26 cellular contexts compared by ENCODE assay signal in the genomic region with DNA sequence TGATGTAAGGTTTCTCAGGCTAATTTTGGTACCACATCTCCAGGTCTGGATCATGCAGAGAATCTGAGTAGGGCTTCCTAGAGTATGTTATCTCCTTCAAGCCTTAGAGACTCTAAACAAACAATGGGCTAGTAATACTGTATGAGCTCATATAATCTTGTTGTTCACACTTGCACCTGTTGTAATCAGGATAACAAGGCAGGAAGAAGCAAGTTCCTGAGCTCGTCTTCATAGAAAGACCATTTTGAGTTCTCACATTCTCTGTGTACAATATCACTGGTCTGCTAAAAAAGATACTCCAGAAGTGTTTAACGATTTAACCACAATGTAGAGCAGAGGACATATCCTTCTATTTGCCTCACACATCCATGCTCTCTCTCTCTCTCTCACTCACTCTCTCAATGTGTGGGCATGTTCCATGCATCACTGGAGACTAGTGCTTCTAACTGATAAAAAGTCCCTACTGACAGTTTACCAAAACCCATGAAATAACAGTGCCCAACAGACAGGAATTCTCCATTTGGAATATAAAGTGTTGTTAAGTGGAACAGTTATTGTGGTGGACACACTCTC.
DNase-seq lines count a peak whose midpoint lies in the region; ATAC-seq, FAIRE-seq and TF ChIP-seq lines count a peak whose summit lies in the region.
"Had no signal": no experiment of that assay in that cellular context is flagged by ENCODE, and none has a peak within 500 bp of the region (broad histone marks: within the 10 kb centered on the region; RNA-seq: fewer than 3 reads in every experiment).

No MANE protein-coding gene starts in this region.

- CTCF ChIA-PET in HepG2 (lab: Yijun Ruan, JAX; ENCODE audit: low intra/inter-chr PET ratio, low total read pairs) (no interaction called here), OCI-LY7 (lab: Charles Lee; ENCODE audit: unreplicated experiment) (no interaction called here), endothelial cell of umbilical vein (lab: Charles Lee) (interaction anchor here (1.4 kb wide), 1 partner anchor 28 kb away, joined by 3 read pairs; no protein-coding TSS in a partner anchor)

- H3K9me2 ChIP-seq in OCI-LY7 (ENCODE audit: insufficient read depth, low read length) = no peaks in the 10 kb centered on the region

- TF ChIP-seq POLR2A in HepG2 (IDR thresholded peaks at IDR 0.05; ENCODE audit: insufficient read depth in 1 of 2, low read depth in 2 of 2, low read length in 2 of 2) (no peak), right lobe of liver (IDR thresholded peaks at IDR 0.05) (no peak), endothelial cell of umbilical vein (IDR thresholded peaks at IDR 0.05; ENCODE audit: low read depth, low read length) (no peak)

- no peaks in the 10 kb centered on the region for H3K9me1 ChIP-seq in endothelial cell of umbilical vein (replicated peaks; ENCODE audit: control insufficient read depth, extremely low read depth, insufficient read depth, low read length)

- H3K9me3 ChIP-seq in HepG2 (ENCODE audit: low read length) (no peaks in the 10 kb centered on the region), right lobe of liver (no peaks in the 10 kb centered on the region), OCI-LY7 (ENCODE audit: low read length) (no peaks in the 10 kb centered on the region), endothelial cell of umbilical vein (replicated peaks; ENCODE audit: control insufficient read depth, insufficient read depth, low read length) (no peaks in the 10 kb centered on the region), right cardiac atrium (ENCODE audit: control insufficient read depth, low read length) (no peaks in the 10 kb centered on the region)
- H3K9me3 ChIP-seq: MG63, neutrophil, testis, uterus had no signal

- dilution Hi-C loops in endothelial cell of umbilical vein (cut with MboI; ENCODE audit: extremely low pct_ligation_motif_present, low sequenced_read_pairs) = no loop called here

- H3K79me2 ChIP-seq in HepG2 (ENCODE audit: insufficient read depth, low read length) (no peaks in the 10 kb centered on the region), OCI-LY7 (ENCODE audit: insufficient read depth, low read depth, low read length) (no peaks in the 10 kb centered on the region), endothelial cell of umbilical vein (ENCODE audit: control insufficient read depth, insufficient read depth, low read length) (no peaks in the 10 kb centered on the region)
- H3K79me2 ChIP-seq: hepatocyte had no signal

- 91% methylated on average over 2 of the region's 2 CpGs for WGBS in HepG2 (ENCODE audit: low lambda C conversion rate)
- 73% methylated on average over 2 of the region's 2 CpGs for WGBS in right lobe of liver (ENCODE audit: insufficient coverage, low coverage, low lambda C conversion rate, missing lambda C conversion rate)
- WGBS in right cardiac atrium = 52% methylated on average over 2 of the region's 2 CpGs

- TF ChIP-seq RAD21 in HepG2 (CRISPR knock-in tag; IDR thresholded peaks at IDR 0.05) = no peak

- H3K27me3 ChIP-seq in HepG2 (ENCODE audit: control insufficient read depth in 1 of 2, insufficient read depth in 2 of 2, low read length in 2 of 2) (no peaks in the 10 kb centered on the region), right lobe of liver (no peaks in the 10 kb centered on the region), endothelial cell of umbilical vein (ENCODE audit: control insufficient read depth in 2 of 2, insufficient read depth in 2 of 2, low read length in 2 of 2) (no peaks in the 10 kb centered on the region), right cardiac atrium (ENCODE audit: control insufficient read depth, insufficient read depth) (no peaks in the 10 kb centered on the region)
- H3K27me3 ChIP-seq: hepatocyte, MG63, neutrophil, testis, uterus had no signal

- H3K4me1 ChIP-seq in HepG2 (ENCODE audit: insufficient read depth, low read length) = no peaks in the 10 kb centered on the region
- H3K4me1 ChIP-seq in right lobe of liver = no peaks in the 10 kb centered on the region
- peaks cover 23% of the 10 kb centered on the region for H3K4me1 ChIP-seq in OCI-LY7 (ENCODE audit: insufficient read depth, low read length, poor library complexity, severe bottlenecking)
- H3K4me1 ChIP-seq in endothelial cell of umbilical vein (ENCODE audit: control insufficient read depth, extremely low read depth, insufficient read depth, low read length) = no peaks in the 10 kb centered on the region
- peaks cover 4% of the 10 kb centered on the region for H3K4me1 ChIP-seq in right cardiac atrium (ENCODE audit: control insufficient read depth, insufficient read depth, low read length)
- H3K4me1 ChIP-seq: testis, uterus had no signal

- H3K4me2 ChIP-seq in HepG2 (ENCODE audit: low read depth, low read length) (no peak overlapping the region), OCI-LY7 (ENCODE audit: low read length) (no peak overlapping the region), endothelial cell of umbilical vein (ENCODE audit: insufficient read depth, low read length) (no peak overlapping the region)
- H3K4me2 ChIP-seq: hepatocyte had no signal

- H2AFZ ChIP-seq in HepG2 (ENCODE audit: low read length) (no peak overlapping the region), OCI-LY7 (ENCODE audit: low read length) (no peak overlapping the region), endothelial cell of umbilical vein (ENCODE audit: low read depth, low read length) (no peak overlapping the region)
- H2AFZ ChIP-seq: hepatocyte had no signal

- no TSS peak for BruUV-seq in HepG2 (replicated peaks; lab: Mats Ljungman, UMichigan)
- no TSS peak for BruUV-seq in OCI-LY7 (replicated peaks; lab: Mats Ljungman, UMichigan)
- BruUV-seq in endothelial cell of umbilical vein (replicated peaks; lab: Mats Ljungman, UMichigan) = no TSS peak

- in situ Hi-C loops in HepG2 (cut with HindIII; ENCODE audit: extremely low pct_ligation_motif_present, low pct_unique_long_range_greater_than_20kb) = no loop called here

- H3K36me3 ChIP-seq in HepG2 (replicated peaks in 1 of 2; ENCODE audit: control insufficient read depth in 1 of 2, insufficient read depth in 2 of 2, low read length in 2 of 2) (no peaks in the 10 kb centered on the region), right lobe of liver (no peaks in the 10 kb centered on the region), OCI-LY7 (ENCODE audit: insufficient read depth, low read length) (no peaks in the 10 kb centered on the region), endothelial cell of umbilical vein (ENCODE audit: control insufficient read depth in 2 of 2, extremely low read depth in 1 of 2, insufficient read depth in 2 of 2, low read length in 2 of 2) (no peaks in the 10 kb centered on the region)
- H3K36me3 ChIP-seq: MG63, neutrophil, uterus had no signal

- H3K27ac ChIP-seq in HepG2 (ENCODE audit: extremely low read length, insufficient read depth, low read length) = no peak overlapping the region
- no peak overlapping the region for H3K27ac ChIP-seq in right lobe of liver
- H3K27ac ChIP-seq in OCI-LY7 (ENCODE audit: low read depth, low read length, poor library complexity, severe bottlenecking) = no peak overlapping the region
- H3K27ac ChIP-seq in endothelial cell of umbilical vein (ENCODE audit: insufficient read depth, low read depth, low read length) = no peak overlapping the region
- H3K27ac ChIP-seq in right cardiac atrium (ENCODE audit: low read length) = no peak overlapping the region
- H3K27ac ChIP-seq: hepatocyte, neutrophil, testis, uterus had no signal

- DNase-seq in HepG2 (ENCODE audit: low spot score) (no peak), right lobe of liver (no peak), OCI-LY7 (ENCODE audit: low spot score) (peak; percentile 15), endothelial cell of umbilical vein (ENCODE audit: low read depth, low spot score) (no peak), AML-193 (lab: John Stamatoyannopoulos, UW) (no peak), NCI-H2196 (lab: John Stamatoyannopoulos, UW; ENCODE audit: unreplicated experiment) (no peak), right cardiac atrium (no peak)
- DNase-seq: 8988T; activated CD8-positive, alpha-beta T cell treated with anti-CD3 and anti-CD28 coated beads, Interleukin-2, amount 10 ng/mL, durations not matched to agents 7 days and 5 days; anterior cingulate cortex; CD4-positive, alpha-beta memory T cell; endodermal cell; left colon; MG63; NCI-H1417 treated with DMSO at 0.1 percent for 48 hours; NCI-H2081; stimulated activated CD4-positive, alpha-beta T cell treated with anti-CD3 and anti-CD28 coated beads, Interleukin-15, amount 100 ng/mL, for 24 hours; stimulated activated naive CD4-positive, alpha-beta T cell; T-helper 2 cell; testis; uterus had no signal

- TF ChIP-seq CTCF in HepG2 (CRISPR knock-in tag; IDR thresholded peaks at IDR 0.05) = no peak
- no peak for TF ChIP-seq CTCF in right lobe of liver (IDR thresholded peaks at IDR 0.05)
- TF ChIP-seq CTCF in OCI-LY7 (conservative IDR thresholded peaks at IDR 0.05; ENCODE audit: low read length) = no peak
- TF ChIP-seq CTCF in endothelial cell of umbilical vein (IDR thresholded peaks at IDR 0.05; ENCODE audit: extremely low read depth in 1 of 2, insufficient read depth in 1 of 2, low read depth in 1 of 2, low read length in 2 of 2) = no peak

- ATAC-seq in HepG2 (no peak), right lobe of liver (no peak), GM19455 (IDR thresholded peaks at IDR 0.05; ENCODE audit: unreplicated experiment) (no peak), right cardiac atrium (no peak)
- ATAC-seq: activated CD8-positive, alpha-beta T cell treated with anti-CD3 and anti-CD28 coated beads, Interleukin-2, amount 10 ng/mL, durations not matched to agents 7 days and 5 days; left colon; SK-N-SH treated with all-trans-retinoic acid at 6 μM for 48 hours had no signal

- TF ChIP-seq EP300 in HepG2 (IDR thresholded peaks at IDR 0.05; ENCODE audit: low read depth in 2 of 2, low read length in 2 of 2) (no peak), HepG2 (CRISPR knock-in tag; IDR thresholded peaks at IDR 0.05; ENCODE audit: borderline replicate concordance) (no peak)

- H3K9ac ChIP-seq in HepG2 (ENCODE audit: insufficient read depth, low read depth, low read length) (no peak overlapping the region), endothelial cell of umbilical vein (replicated peaks; ENCODE audit: extremely low read depth, insufficient read depth, low read length) (no peak overlapping the region)

- H3K4me3 ChIP-seq in HepG2 (replicated peaks in 1 of 3; ENCODE audit: insufficient read depth in 1 of 3, low read depth in 2 of 3, low read length in 3 of 3) = no peak overlapping the region
- no peak overlapping the region for H3K4me3 ChIP-seq in right lobe of liver
- H3K4me3 ChIP-seq in OCI-LY7 (ENCODE audit: low read depth, low read length, poor library complexity, severe bottlenecking) = no peak overlapping the region
- H3K4me3 ChIP-seq in endothelial cell of umbilical vein (replicated peaks in 1 of 3; ENCODE audit: insufficient read depth in 1 of 3, low read depth in 1 of 3, low read length in 3 of 3) = no peak overlapping the region
- no peak overlapping the region for H3K4me3 ChIP-seq in right cardiac atrium (ENCODE audit: low read length)
- H3K4me3 ChIP-seq: hepatocyte, MG63, testis, uterus had no signal

- intact Hi-C loops in HepG2 (cut with micrococcal nuclease; ENCODE audit: unreplicated experiment) = no loop called here
- intact Hi-C loops in right lobe of liver (cut with DNase I) = no loop called here
- intact Hi-C loops in OCI-LY7 (cut with micrococcal nuclease; ENCODE audit: unreplicated experiment) = no loop called here
- intact Hi-C loops in endothelial cell of umbilical vein (cut with micrococcal nuclease) = no loop called here
- intact Hi-C loops in right cardiac atrium (cut with DNase I) = no loop called here

- H4K20me1 ChIP-seq in HepG2 (ENCODE audit: insufficient read depth, low read length) (no peaks in the 10 kb centered on the region), OCI-LY7 (ENCODE audit: insufficient read depth, low read length) (no peaks in the 10 kb centered on the region), endothelial cell of umbilical vein (replicated peaks; ENCODE audit: control insufficient read depth, extremely low read depth, insufficient read depth, low read length) (no peaks in the 10 kb centered on the region)

- POLR2A ChIA-PET in HepG2 (lab: Yijun Ruan, JAX) (no interaction called here), OCI-LY7 (lab: Charles Lee) (interaction anchor here (0.7 to 1.1 kb wide), 5 partner anchors 12 to 44 kb away, joined by 3 to 4 read pairs (median 4); no protein-coding TSS in a partner anchor), endothelial cell of umbilical vein (lab: Charles Lee) (no interaction called here)

- FAIRE-seq in HepG2 (lab: Jason Lieb, UNC) (peak; percentile 15), endothelial cell of umbilical vein (lab: Jason Lieb, UNC) (peak; percentile 96)
- FAIRE-seq: frontal cortex had no signal
